1 cellular context compared by ENCODE assay signal in the genomic region with DNA sequence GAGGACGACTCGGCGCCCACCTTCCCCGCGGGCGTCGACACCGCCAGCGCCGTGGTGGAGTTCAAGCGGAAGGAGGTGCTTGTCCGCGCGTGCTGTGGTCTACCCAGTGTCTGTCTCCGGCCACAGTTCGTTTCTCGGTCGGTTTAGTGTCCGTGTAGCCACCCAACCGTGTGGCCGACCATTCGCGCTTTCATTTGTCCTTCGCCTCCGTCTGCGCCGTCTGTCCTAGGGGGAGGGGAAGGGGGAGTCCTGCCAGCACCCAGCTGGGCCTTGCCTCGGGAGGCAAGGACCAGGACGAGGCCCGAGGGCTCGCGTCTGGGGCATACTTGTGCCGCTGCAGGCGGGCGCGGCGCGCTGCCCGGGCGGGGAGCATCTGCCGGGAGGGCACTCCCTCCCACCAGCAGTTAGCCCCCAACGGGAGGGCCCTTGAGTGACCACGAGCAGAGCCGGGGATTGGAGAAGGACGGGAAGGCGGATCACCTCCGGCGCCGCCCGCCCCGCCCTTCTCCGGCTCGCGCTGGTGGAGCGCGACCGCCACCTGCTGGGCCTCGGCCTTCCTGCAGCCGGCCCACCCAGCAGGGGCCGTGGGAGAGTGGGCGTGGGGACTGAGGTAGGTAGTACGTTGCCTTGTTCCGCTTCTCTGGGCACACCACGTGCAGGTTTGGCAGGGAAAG.
TF ChIP-seq lines count a peak whose summit lies in the region.

No MANE protein-coding gene starts in this region.

TF ChIP-seq in K562, 482 proteins besides CTCF, POLR2A, EP300 and RAD21 (continued from another document):
- TF ChIP-seq, protein P1, sequence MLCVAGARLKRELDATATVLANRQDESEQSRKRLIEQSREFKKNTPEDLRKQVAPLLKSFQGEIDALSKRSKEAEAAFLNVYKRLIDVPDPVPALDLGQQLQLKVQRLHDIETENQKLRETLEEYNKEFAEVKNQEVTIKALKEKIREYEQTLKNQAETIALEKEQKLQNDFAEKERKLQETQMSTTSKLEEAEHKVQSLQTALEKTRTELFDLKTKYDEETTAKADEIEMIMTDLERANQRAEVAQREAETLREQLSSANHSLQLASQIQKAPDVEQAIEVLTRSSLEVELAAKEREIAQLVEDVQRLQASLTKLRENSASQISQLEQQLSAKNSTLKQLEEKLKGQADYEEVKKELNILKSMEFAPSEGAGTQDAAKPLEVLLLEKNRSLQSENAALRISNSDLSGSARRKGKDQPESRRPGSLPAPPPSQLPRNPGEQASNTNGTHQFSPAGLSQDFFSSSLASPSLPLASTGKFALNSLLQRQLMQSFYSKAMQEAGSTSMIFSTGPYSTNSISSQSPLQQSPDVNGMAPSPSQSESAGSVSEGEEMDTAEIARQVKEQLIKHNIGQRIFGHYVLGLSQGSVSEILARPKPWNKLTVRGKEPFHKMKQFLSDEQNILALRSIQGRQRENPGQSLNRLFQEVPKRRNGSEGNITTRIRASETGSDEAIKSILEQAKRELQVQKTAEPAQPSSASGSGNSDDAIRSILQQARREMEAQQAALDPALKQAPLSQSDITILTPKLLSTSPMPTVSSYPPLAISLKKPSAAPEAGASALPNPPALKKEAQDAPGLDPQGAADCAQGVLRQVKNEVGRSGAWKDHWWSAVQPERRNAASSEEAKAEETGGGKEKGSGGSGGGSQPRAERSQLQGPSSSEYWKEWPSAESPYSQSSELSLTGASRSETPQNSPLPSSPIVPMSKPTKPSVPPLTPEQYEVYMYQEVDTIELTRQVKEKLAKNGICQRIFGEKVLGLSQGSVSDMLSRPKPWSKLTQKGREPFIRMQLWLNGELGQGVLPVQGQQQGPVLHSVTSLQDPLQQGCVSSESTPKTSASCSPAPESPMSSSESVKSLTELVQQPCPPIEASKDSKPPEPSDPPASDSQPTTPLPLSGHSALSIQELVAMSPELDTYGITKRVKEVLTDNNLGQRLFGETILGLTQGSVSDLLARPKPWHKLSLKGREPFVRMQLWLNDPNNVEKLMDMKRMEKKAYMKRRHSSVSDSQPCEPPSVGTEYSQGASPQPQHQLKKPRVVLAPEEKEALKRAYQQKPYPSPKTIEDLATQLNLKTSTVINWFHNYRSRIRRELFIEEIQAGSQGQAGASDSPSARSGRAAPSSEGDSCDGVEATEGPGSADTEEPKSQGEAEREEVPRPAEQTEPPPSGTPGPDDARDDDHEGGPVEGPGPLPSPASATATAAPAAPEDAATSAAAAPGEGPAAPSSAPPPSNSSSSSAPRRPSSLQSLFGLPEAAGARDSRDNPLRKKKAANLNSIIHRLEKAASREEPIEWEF (CRISPR knock-in tag; IDR thresholded peaks at IDR 0.05) = no peak
- 0 out of 2 replicates have a peak, but pooled peaks have one; percentile 14 for TF ChIP-seq JUND (IDR thresholded peaks at IDR 0.05; ENCODE audit: borderline replicate concordance, low read depth, low read length)
- no peak for TF ChIP-seq JUND (tag; IDR thresholded peaks at IDR 0.05; ENCODE audit: borderline replicate concordance, low read depth, low read length)
- TF ChIP-seq, protein P2, sequence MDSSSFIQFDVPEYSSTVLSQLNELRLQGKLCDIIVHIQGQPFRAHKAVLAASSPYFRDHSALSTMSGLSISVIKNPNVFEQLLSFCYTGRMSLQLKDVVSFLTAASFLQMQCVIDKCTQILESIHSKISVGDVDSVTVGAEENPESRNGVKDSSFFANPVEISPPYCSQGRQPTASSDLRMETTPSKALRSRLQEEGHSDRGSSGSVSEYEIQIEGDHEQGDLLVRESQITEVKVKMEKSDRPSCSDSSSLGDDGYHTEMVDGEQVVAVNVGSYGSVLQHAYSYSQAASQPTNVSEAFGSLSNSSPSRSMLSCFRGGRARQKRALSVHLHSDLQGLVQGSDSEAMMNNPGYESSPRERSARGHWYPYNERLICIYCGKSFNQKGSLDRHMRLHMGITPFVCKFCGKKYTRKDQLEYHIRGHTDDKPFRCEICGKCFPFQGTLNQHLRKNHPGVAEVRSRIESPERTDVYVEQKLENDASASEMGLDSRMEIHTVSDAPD (CRISPR knock-in tag; IDR thresholded peaks at IDR 0.05) = no peak
- no peak for TF ChIP-seq SREBF2 (CRISPR knock-in tag; IDR thresholded peaks at IDR 0.05)
- TF ChIP-seq, protein P3, sequence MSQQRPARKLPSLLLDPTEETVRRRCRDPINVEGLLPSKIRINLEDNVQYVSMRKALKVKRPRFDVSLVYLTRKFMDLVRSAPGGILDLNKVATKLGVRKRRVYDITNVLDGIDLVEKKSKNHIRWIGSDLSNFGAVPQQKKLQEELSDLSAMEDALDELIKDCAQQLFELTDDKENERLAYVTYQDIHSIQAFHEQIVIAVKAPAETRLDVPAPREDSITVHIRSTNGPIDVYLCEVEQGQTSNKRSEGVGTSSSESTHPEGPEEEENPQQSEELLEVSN (IDR thresholded peaks at IDR 0.05; ENCODE audit: borderline replicate concordance in 1 of 2, extremely low read depth in 1 of 2, insufficient read depth in 1 of 2, insufficient read length in 1 of 2, low read depth in 1 of 2, low read length in 1 of 2, poor library complexity in 1 of 2, severe bottlenecking in 1 of 2) = peak in 1 of 2 experiments; percentile 11
- peak in 1 of 2 experiments; percentile 37; a peak in 2 of 4 replicates for TF ChIP-seq RCOR1 (IDR thresholded peaks at IDR 0.05; ENCODE audit: borderline replicate concordance in 1 of 2, low read depth in 2 of 2, low read length in 2 of 2)
- TF ChIP-seq ZBED1 (IDR thresholded peaks at IDR 0.05) = no peak
- TF ChIP-seq KAT2B (IDR thresholded peaks at IDR 0.05; ENCODE audit: low read depth, low read length) = no peak
- TF ChIP-seq, protein P4, sequence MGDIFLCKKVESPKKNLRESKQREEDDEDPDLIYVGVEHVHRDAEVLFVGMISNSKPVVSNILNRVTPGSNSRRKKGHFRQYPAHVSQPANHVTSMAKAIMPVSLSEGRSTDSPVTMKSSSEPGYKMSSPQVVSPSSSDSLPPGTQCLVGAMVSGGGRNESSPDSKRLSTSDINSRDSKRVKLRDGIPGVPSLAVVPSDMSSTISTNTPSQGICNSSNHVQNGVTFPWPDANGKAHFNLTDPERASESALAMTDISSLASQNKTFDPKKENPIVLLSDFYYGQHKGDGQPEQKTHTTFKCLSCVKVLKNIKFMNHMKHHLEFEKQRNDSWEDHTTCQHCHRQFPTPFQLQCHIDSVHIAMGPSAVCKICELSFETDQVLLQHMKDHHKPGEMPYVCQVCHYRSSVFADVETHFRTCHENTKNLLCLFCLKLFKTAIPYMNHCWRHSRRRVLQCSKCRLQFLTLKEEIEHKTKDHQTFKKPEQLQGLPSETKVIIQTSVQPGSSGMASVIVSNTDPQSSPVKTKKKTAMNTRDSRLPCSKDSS (IDR thresholded peaks at IDR 0.05; ENCODE audit: low read depth, partially characterized antibody) = no peak
- peak; percentile 80 for TF ChIP-seq SMAD4 (CRISPR knock-in tag; conservative IDR thresholded peaks at IDR 0.05)
- TF ChIP-seq SP1 (CRISPR knock-in tag; IDR thresholded peaks at IDR 0.05) = 0 out of 2 replicates have a peak, but pooled peaks have one; percentile 40
- TF ChIP-seq DMBX1 (CRISPR knock-in tag; IDR thresholded peaks at IDR 0.05; ENCODE audit: borderline replicate concordance) = no peak
- no peak for TF ChIP-seq NBN (IDR thresholded peaks at IDR 0.05; ENCODE audit: low read depth)
- TF ChIP-seq BRCA1 (IDR thresholded peaks at IDR 0.05) = no peak
- no peak for TF ChIP-seq BRCA1 (CRISPR knock-in tag; IDR thresholded peaks at IDR 0.05)
